Comparison of ENCODE assay signal across 11 cellular contexts in the genomic region with DNA sequence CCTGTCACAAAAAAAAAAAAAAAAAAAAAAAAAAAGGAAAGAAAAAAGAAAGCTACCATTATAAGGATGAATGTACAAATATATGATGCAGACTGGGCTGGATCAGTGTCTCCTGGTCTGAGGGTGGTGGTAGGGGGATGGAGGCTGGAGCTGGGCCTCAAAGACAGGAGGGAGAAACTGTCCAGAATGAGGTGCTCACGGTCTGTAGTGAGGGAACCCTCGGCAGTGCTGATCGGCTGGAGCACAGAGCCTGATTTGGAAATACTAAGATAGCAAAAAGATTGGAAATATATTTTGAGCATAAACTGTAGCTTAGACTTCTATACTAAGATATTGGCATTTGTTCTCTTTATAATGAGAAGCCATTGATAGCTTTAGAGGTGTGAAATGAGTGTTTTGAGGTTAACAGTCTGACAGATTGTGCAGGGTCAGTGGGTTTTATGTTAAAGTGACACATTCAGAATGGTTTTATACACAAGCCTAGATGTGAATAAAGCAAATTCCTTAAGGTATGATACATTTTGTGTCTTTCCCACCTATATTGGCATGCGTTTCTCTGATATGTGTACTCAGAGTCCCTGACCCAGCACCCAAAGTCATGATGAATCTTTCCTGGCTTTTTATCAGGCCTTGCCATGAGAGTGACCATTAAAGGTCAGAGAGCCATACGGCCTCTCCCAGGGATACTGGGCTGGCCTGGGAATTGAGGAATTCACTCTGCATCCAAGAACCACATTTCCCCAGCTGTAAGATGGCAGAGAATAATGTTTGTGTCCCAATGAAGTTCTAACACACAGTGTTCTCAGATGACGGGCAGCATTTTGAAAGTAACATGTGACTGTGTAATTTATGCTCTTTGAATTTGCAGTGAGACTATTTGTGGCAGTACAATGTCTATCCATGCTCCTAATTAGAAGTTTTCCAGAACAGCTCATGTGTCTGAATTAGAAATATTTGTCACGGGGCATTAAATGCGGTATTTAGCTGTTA. TPM values are rescaled to one million over a fixed set of nuclear protein-coding genes. Genes with fewer than 3 reads are reported as not detected.
DNase-seq lines count a peak whose midpoint lies in the region; ATAC-seq and TF ChIP-seq lines count a peak whose summit lies in the region.
"Had no signal": no experiment of that assay in that cellular context is flagged by ENCODE, and none has a peak within 500 bp of the region (broad histone marks: within the 10 kb centered on the region; RNA-seq: fewer than 3 reads in every experiment).

No MANE protein-coding gene starts in this region.

- H3K4me1 Mint-ChIP-seq in GM23338: peaks cover 8% of the 10 kb centered on the region; the same call in 2 of the 3 replicates
- H3K4me1 Mint-ChIP-seq in stimulated activated effector memory CD8-positive, alpha-beta T cell treated with anti-CD3 and anti-CD28 coated beads, Interleukin-12 subunit alpha, Interleukin-12 subunit beta, amount 100 ng/mL, for 72 hours: no peaks in the 10 kb centered on the region
- no peaks in the 10 kb centered on the region for H3K4me1 Mint-ChIP-seq in activated CD4-positive, alpha-beta T cell treated with anti-CD3 and anti-CD28 coated beads for 36 hours

- H3K79me2 ChIP-seq in GM23338 (replicated peaks; ENCODE audit: insufficient read depth): no peaks in the 10 kb centered on the region

- no peak overlapping the region for H3K27ac Mint-ChIP-seq in GM23338
- no peak overlapping the region for H3K27ac Mint-ChIP-seq in stimulated activated effector memory CD8-positive, alpha-beta T cell treated with anti-CD3 and anti-CD28 coated beads, Interleukin-12 subunit alpha, Interleukin-12 subunit beta, amount 100 ng/mL, for 72 hours
- H3K27ac Mint-ChIP-seq in activated CD4-positive, alpha-beta T cell treated with anti-CD3 and anti-CD28 coated beads for 36 hours: no peak overlapping the region
- H3K27ac Mint-ChIP-seq: activated CD8-positive, alpha-beta T cell treated with anti-CD3 and anti-CD28 coated beads, Interleukin-2, amount 10 ng/mL, durations not matched to agents 7 days and 5 days had no signal

- CTCF ChIA-PET in activated CD4-positive, alpha-beta T cell treated with anti-CD3 and anti-CD28 coated beads for 36 hours (lab: Charles Lee): interaction anchor here (0.6 to 1.5 kb wide), 6 partner anchors 21 to 754 kb away, joined by 3 to 4 read pairs (median 3); no protein-coding TSS in a partner anchor

- H2AFZ ChIP-seq in GM23338: no peak overlapping the region

- intact Hi-C loops in activated CD4-positive, alpha-beta T cell treated with anti-CD3 and anti-CD28 coated beads for 36 hours (cut with DNase I, micrococcal nuclease): no loop called here

- H3F3A ChIP-seq in GM23338 (replicated peaks; ENCODE audit: low read depth): no peaks in the 10 kb centered on the region

- peaks cover 3% of the 10 kb centered on the region for H3K27me3 Mint-ChIP-seq in GM23338 (ENCODE audit: insufficient read depth, low read depth, poor library complexity)
- H3K27me3 Mint-ChIP-seq in activated CD4-positive, alpha-beta T cell treated with anti-CD3 and anti-CD28 coated beads for 36 hours: no peaks in the 10 kb centered on the region

- H3K27me3 ChIP-seq in GM23338 (ENCODE audit: insufficient read depth): no peaks in the 10 kb centered on the region

- no peak overlapping the region for H3K4me3 ChIP-seq in GM23338
- H3K4me3 ChIP-seq in cardiac fibroblast (replicated peaks in 1 of 2; ENCODE audit: low read depth in 2 of 2, low read length in 2 of 2): no peak overlapping the region

- H3K4me2 ChIP-seq in GM23338: no peak overlapping the region
- H3K4me2 ChIP-seq: SK-N-SH had no signal

- no peaks in the 10 kb centered on the region for H4K20me1 ChIP-seq in GM23338 (replicated peaks; ENCODE audit: insufficient read depth)

- H3K4me3 Mint-ChIP-seq in GM23338: no peak overlapping the region
- H3K4me3 Mint-ChIP-seq in stimulated activated effector memory CD8-positive, alpha-beta T cell treated with anti-CD3 and anti-CD28 coated beads, Interleukin-12 subunit alpha, Interleukin-12 subunit beta, amount 100 ng/mL, for 72 hours: no peak overlapping the region
- no peak overlapping the region for H3K4me3 Mint-ChIP-seq in activated CD4-positive, alpha-beta T cell treated with anti-CD3 and anti-CD28 coated beads for 36 hours
- H3K4me3 Mint-ChIP-seq: activated CD8-positive, alpha-beta T cell treated with anti-CD3 and anti-CD28 coated beads, Interleukin-2, amount 10 ng/mL, durations not matched to agents 7 days and 5 days had no signal

- H3K36me3 Mint-ChIP-seq in GM23338 (ENCODE audit: low read depth): no peaks in the 10 kb centered on the region
- no peaks in the 10 kb centered on the region for H3K36me3 Mint-ChIP-seq in stimulated activated effector memory CD8-positive, alpha-beta T cell treated with anti-CD3 and anti-CD28 coated beads, Interleukin-12 subunit alpha, Interleukin-12 subunit beta, amount 100 ng/mL, for 72 hours
- H3K36me3 Mint-ChIP-seq in activated CD4-positive, alpha-beta T cell treated with anti-CD3 and anti-CD28 coated beads for 36 hours (ENCODE audit: low read depth): no peaks in the 10 kb centered on the region

- POLR2A ChIA-PET in activated CD4-positive, alpha-beta T cell treated with anti-CD3 and anti-CD28 coated beads for 36 hours (lab: Charles Lee): no interaction called here

- H3K9me3 Mint-ChIP-seq in GM23338: no peaks in the 10 kb centered on the region
- no peaks in the 10 kb centered on the region for H3K9me3 Mint-ChIP-seq in stimulated activated effector memory CD8-positive, alpha-beta T cell treated with anti-CD3 and anti-CD28 coated beads, Interleukin-12 subunit alpha, Interleukin-12 subunit beta, amount 100 ng/mL, for 72 hours
- H3K9me3 Mint-ChIP-seq in activated CD4-positive, alpha-beta T cell treated with anti-CD3 and anti-CD28 coated beads for 36 hours (ENCODE audit: low read depth): peaks cover 1% of the 10 kb centered on the region

- ATAC-seq in GM23338: peak; percentile 50
- peak; percentile 73 for ATAC-seq in stimulated activated effector memory CD8-positive, alpha-beta T cell treated with anti-CD3 and anti-CD28 coated beads, Interleukin-12 subunit alpha, Interleukin-12 subunit beta, amount 100 ng/mL, for 72 hours
- ATAC-seq in GM19328 (IDR thresholded peaks at IDR 0.05; ENCODE audit: unreplicated experiment): no peak
- no peak for ATAC-seq in activated CD4-positive, alpha-beta T cell treated with anti-CD3 and anti-CD28 coated beads for 36 hours
- ATAC-seq in GM18858 (IDR thresholded peaks at IDR 0.05; ENCODE audit: unreplicated experiment): no peak
- ATAC-seq: activated CD8-positive, alpha-beta T cell treated with anti-CD3 and anti-CD28 coated beads, Interleukin-2, amount 10 ng/mL, durations not matched to agents 7 days and 5 days had no signal

- no peaks in the 10 kb centered on the region for H3K36me3 ChIP-seq in GM23338 (ENCODE audit: insufficient read depth)

- H3K27ac ChIP-seq in GM23338 (ENCODE audit: low read depth): no peak overlapping the region

- 0 out of 2 replicates have a peak, but pooled peaks cover 4% of the 10 kb centered on the region for H3K4me1 ChIP-seq in GM23338 (ENCODE audit: insufficient read depth)

- no peaks in the 10 kb centered on the region for H3K9me2 ChIP-seq in GM23338 (ENCODE audit: insufficient read depth)
- H3K9me2 ChIP-seq: SK-N-SH had no signal

- TF ChIP-seq CTCF in GM23338 (conservative IDR thresholded peaks at IDR 0.05; ENCODE audit: low read depth in 2 of 2) (no peak), cardiac fibroblast (IDR thresholded peaks at IDR 0.05; ENCODE audit: low read depth, low read length) (no peak)

- DNase-seq in GM23338 (ENCODE audit: low spot score) (no peak), cardiac fibroblast (ENCODE audit: low read depth in 2 of 2) (peak; percentile 58 to 71), kidney glomerular epithelial cell (lab: John Stamatoyannopoulos, UW) (peak; percentile 54)
- no peak for DNase-seq in stimulated activated effector memory CD8-positive, alpha-beta T cell treated with anti-CD3 and anti-CD28 coated beads, Interleukin-12 subunit alpha, Interleukin-12 subunit beta, amount 100 ng/mL, for 72 hours (ENCODE audit: low spot score in 2 of 2)
- no peak for DNase-seq in activated T-cell treated with anti-CD3 and anti-CD28 coated beads, Interleukin-2, amount 50 U/mL, for 1 hour
- no peak for DNase-seq in activated CD4-positive, alpha-beta T cell treated with anti-CD3 and anti-CD28 coated beads for 36 hours
- DNase-seq: activated CD8-positive, alpha-beta T cell treated with anti-CD3 and anti-CD28 coated beads, Interleukin-2, amount 10 ng/mL, durations not matched to agents 7 days and 5 days; NCI-H2171; SK-N-SH had no signal

TF ChIP-seq in GM23338, 12 proteins besides CTCF, POLR2A, EP300 and RAD21 (continues in another document):
- TF ChIP-seq, protein P1, sequence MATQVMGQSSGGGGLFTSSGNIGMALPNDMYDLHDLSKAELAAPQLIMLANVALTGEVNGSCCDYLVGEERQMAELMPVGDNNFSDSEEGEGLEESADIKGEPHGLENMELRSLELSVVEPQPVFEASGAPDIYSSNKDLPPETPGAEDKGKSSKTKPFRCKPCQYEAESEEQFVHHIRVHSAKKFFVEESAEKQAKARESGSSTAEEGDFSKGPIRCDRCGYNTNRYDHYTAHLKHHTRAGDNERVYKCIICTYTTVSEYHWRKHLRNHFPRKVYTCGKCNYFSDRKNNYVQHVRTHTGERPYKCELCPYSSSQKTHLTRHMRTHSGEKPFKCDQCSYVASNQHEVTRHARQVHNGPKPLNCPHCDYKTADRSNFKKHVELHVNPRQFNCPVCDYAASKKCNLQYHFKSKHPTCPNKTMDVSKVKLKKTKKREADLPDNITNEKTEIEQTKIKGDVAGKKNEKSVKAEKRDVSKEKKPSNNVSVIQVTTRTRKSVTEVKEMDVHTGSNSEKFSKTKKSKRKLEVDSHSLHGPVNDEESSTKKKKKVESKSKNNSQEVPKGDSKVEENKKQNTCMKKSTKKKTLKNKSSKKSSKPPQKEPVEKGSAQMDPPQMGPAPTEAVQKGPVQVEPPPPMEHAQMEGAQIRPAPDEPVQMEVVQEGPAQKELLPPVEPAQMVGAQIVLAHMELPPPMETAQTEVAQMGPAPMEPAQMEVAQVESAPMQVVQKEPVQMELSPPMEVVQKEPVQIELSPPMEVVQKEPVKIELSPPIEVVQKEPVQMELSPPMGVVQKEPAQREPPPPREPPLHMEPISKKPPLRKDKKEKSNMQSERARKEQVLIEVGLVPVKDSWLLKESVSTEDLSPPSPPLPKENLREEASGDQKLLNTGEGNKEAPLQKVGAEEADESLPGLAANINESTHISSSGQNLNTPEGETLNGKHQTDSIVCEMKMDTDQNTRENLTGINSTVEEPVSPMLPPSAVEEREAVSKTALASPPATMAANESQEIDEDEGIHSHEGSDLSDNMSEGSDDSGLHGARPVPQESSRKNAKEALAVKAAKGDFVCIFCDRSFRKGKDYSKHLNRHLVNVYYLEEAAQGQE (IDR thresholded peaks at IDR 0.05; ENCODE audit: unreplicated experiment): no peak
- TF ChIP-seq ZNF331 (CRISPR knock-in tag; IDR thresholded peaks at IDR 0.05; ENCODE audit: low read depth): no peak
- no peak for TF ChIP-seq POLR2AphosphoS5 (IDR thresholded peaks at IDR 0.05; ENCODE audit: low read depth)

RNA-seq across cellular contexts. Expression of a gene that starts 7.7 kb away (rescaled TPM):
- 0.19 and 1.0 TPM in 2 replicates for total RNA-seq in GM23338 (2014; rRNA removed; shearing (Covaris generic))
- polyA plus RNA-seq in GM23338 (2016; fragmentation: Nextera tagmentation; extraction: Ambion mirVana): 0.42 and 0.70 TPM in 2 replicates
- total RNA-seq in activated CD4-positive, alpha-beta T cell treated with anti-CD3 and anti-CD28 coated beads for 36 hours: not detected
- total RNA-seq: activated CD8-positive, alpha-beta T cell treated with anti-CD3 and anti-CD28 coated beads, Interleukin-2, amount 10 ng/mL, durations not matched to agents 7 days and 5 days had no signal

Comparison
In these comparisons a context has a peak if more than half of its experiments do, and no peak if none do; other contexts are left out.
1. ATAC-seq: peak in GM23338 (single experiment) and stimulated activated effector memory CD8-positive, alpha-beta T cell treated with anti-CD3 and anti-CD28 coated beads, Interleukin-12 subunit alpha, Interleukin-12 subunit beta, amount 100 ng/mL, for 72 hours (single experiment); none in GM19328 (single experiment), activated CD4-positive, alpha-beta T cell treated with anti-CD3 and anti-CD28 coated beads for 36 hours (single experiment) and GM18858 (single experiment).
2. DNase-seq: peak in cardiac fibroblast (2 of 2) and kidney glomerular epithelial cell (single experiment); none in GM23338 (single experiment), stimulated activated effector memory CD8-positive, alpha-beta T cell treated with anti-CD3 and anti-CD28 coated beads, Interleukin-12 subunit alpha, Interleukin-12 subunit beta, amount 100 ng/mL, for 72 hours (0 of 2), activated T-cell treated with anti-CD3 and anti-CD28 coated beads, Interleukin-2, amount 50 U/mL, for 1 hour (single experiment) and activated CD4-positive, alpha-beta T cell treated with anti-CD3 and anti-CD28 coated beads for 36 hours (single experiment).